ENCODE assay signal across 17 cellular contexts in genomic region chr11:2342981-2343380, GRCh38. TPM values are rescaled to one million over a fixed set of nuclear protein-coding genes. Genes with fewer than 3 reads are reported as not detected.
"Had no signal": no experiment of that assay in that cellular context is flagged by ENCODE, and none has a peak within 500 bp of the region (broad histone marks: within the 10 kb centered on the region; RNA-seq: fewer than 3 reads in every experiment).

No MANE protein-coding gene starts in this region.

- H3K36me3 ChIP-seq: colonic mucosa, tibial artery had no signal

- H3K4me3 ChIP-seq: colonic mucosa, dorsolateral prefrontal cortex, lung, tibial artery had no signal

- H3K27me3 ChIP-seq: colonic mucosa, dorsolateral prefrontal cortex, tibial artery had no signal

- DNase-seq: activated gamma-delta T cell treated with Interleukin-2 at 50 U/mL for 16 hours; activated T-cell treated with anti-CD3 and anti-CD28 coated beads for 4 hours; aorta; colonic mucosa; dorsolateral prefrontal cortex; effector memory CD8-positive, alpha-beta T cell; naive thymus-derived CD8-positive, alpha-beta T cell; stimulated activated CD4-positive, alpha-beta T cell treated with anti-CD3 and anti-CD28 coated beads, Interleukin-12 subunit alpha, Interleukin-12 subunit beta, amount 100 ng/mL, for 4 hours; stimulated activated CD4-positive, alpha-beta T cell treated with anti-CD3 and anti-CD28 coated beads, Interleukin-4, amount 100 ng/mL, for 4 hours; stimulated activated naive CD8-positive, alpha-beta T cell treated with anti-CD3 and anti-CD28 coated beads, Interleukin-15, Interleukin-2, amounts not matched to agents 100 U/mL and 50 U/mL, for 24 hours; T-helper 1 cell had no signal

- H3K9me3 ChIP-seq: colonic mucosa, tibial artery had no signal

- ATAC-seq: effector memory CD8-positive, alpha-beta T cell; esophagus mucosa; left lobe of liver; naive thymus-derived CD8-positive, alpha-beta T cell; stimulated activated naive CD8-positive, alpha-beta T cell treated with anti-CD3 and anti-CD28 coated beads, Interleukin-15, Interleukin-2, amounts not matched to agents 100 U/mL and 50 U/mL, for 24 hours had no signal

- H3K27ac ChIP-seq: colonic mucosa, dorsolateral prefrontal cortex, tibial artery had no signal

- H3K4me1 ChIP-seq: colonic mucosa, tibial artery had no signal

RNA-seq across cellular contexts. Expression of gene TSPAN32, which starts 41.2 kb away (rescaled TPM):
- total RNA-seq: endothelial cell of umbilical vein, esophagus mucosa had no signal
- polyA plus RNA-seq: endothelial cell of umbilical vein had no signal

RNA-seq across cellular contexts. Expression of gene C11orf21, which starts 41.3 kb away (rescaled TPM):
- total RNA-seq: endothelial cell of umbilical vein, kidney epithelial cell had no signal
- polyA plus RNA-seq: endothelial cell of umbilical vein had no signal
